In genomic region chr1:161072751-161073449, GRCh38 we compare ENCODE assay signal across 29 cellular contexts. TPM values are rescaled to one million over a fixed set of nuclear protein-coding genes. Genes with fewer than 3 reads are reported as not detected.
DNase-seq lines count a peak whose midpoint lies in the region; ATAC-seq and TF ChIP-seq lines count a peak whose summit lies in the region.
"Had no signal": no experiment of that assay in that cellular context is flagged by ENCODE, and none has a peak within 500 bp of the region (broad histone marks: within the 10 kb centered on the region; RNA-seq: fewer than 3 reads in every experiment).

No MANE protein-coding gene starts in this region.

- no peak for DNase-seq in activated CD4-positive, alpha-beta T cell treated with anti-CD3 and anti-CD28 coated beads, Interleukin-2, amount 10 ng/mL, durations not matched to agents 24 days and 14 days
- no peak for DNase-seq in activated CD4-positive, alpha-beta T cell treated with anti-CD3 and anti-CD28 coated beads for 1 hour
- no peak for DNase-seq in DND-41
- DNase-seq in epithelial cell of esophagus (ENCODE audit: low read depth), result no peak
- no peak for DNase-seq in GM23338 (ENCODE audit: low spot score)
- no peak for DNase-seq in globus pallidus (ENCODE audit: low spot score)
- DNase-seq in CD1c-positive myeloid dendritic cell (ENCODE audit: extremely low spot score), result no peak
- DNase-seq: activated B cell treated with CpG ODN at 0.5 μM for 24 hours; amniotic stem cell; BE2C; GM23248; left lung; NCI-H1417; NCI-H2081 treated with DMSO at 0.1 percent for 48 hours; NCI-H446; OCI-M1; Right ventricle myocardium superior; stimulated activated CD4-positive, alpha-beta T cell treated with anti-CD3 and anti-CD28 coated beads, Interleukin-2, amount 100 ng/mL, for 24 hours; stimulated activated naive CD4-positive, alpha-beta T cell; thyroid gland had no signal

- ATAC-seq in DND-41 (ENCODE audit: insufficient read depth, low read depth) (no peak), GM23338 (no peak)
- ATAC-seq: left lung had no signal

- H3K79me2 ChIP-seq in DND-41 (ENCODE audit: insufficient read depth, low read length) (peaks cover 18% of the 10 kb centered on the region), GM23338 (replicated peaks; ENCODE audit: insufficient read depth) (no peaks in the 10 kb centered on the region)

- H4K20me1 ChIP-seq in DND-41 (ENCODE audit: insufficient read depth, low read length) (peaks cover 3% of the 10 kb centered on the region), GM23338 (replicated peaks; ENCODE audit: insufficient read depth) (no peaks in the 10 kb centered on the region)

- no peak overlapping the region for H3K4me2 ChIP-seq in DND-41 (ENCODE audit: insufficient read depth, low read length)
- H3K4me2 ChIP-seq in GM23338, result no peak overlapping the region

- TF ChIP-seq CTCF in DND-41 (IDR thresholded peaks at IDR 0.05; ENCODE audit: borderline replicate concordance, extremely low read depth, low read length, poor library complexity, severe bottlenecking), result no peak
- no peak for TF ChIP-seq CTCF in epithelial cell of esophagus (IDR thresholded peaks at IDR 0.05; ENCODE audit: insufficient read depth, low read depth, low read length, missing control alignments)
- TF ChIP-seq CTCF in neutrophil (IDR thresholded peaks at IDR 0.05), result peak; percentile 9
- TF ChIP-seq CTCF in GM23338 (conservative IDR thresholded peaks at IDR 0.05; ENCODE audit: low read depth in 2 of 2), result no peak

- H2AFZ ChIP-seq in DND-41 (ENCODE audit: low read depth, low read length), result no peak overlapping the region
- H2AFZ ChIP-seq in GM23338, result no peak overlapping the region
- H2AFZ ChIP-seq: GM23248 had no signal

- intact Hi-C loops in activated CD4-positive, alpha-beta T cell treated with anti-CD3 and anti-CD28 coated beads, Interleukin-2, amount 10 ng/mL, durations not matched to agents 24 days and 14 days (cut with micrococcal nuclease), result loop anchor here (1.0 kb wide), 1 partner anchor 24 kb away; no protein-coding TSS in a partner anchor

- H3F3A ChIP-seq in GM23338 (replicated peaks; ENCODE audit: low read depth), result no peaks in the 10 kb centered on the region

- H3K4me1 ChIP-seq in DND-41 (ENCODE audit: insufficient read depth, low read length) (peaks cover 23% of the 10 kb centered on the region), neutrophil (ENCODE audit: control insufficient read depth in 1 of 2, insufficient read depth in 1 of 2, low read depth in 1 of 2, low read length in 1 of 2) (peaks cover 29 to 31% of the 10 kb centered on the region in 2 experiments), GM23338 (ENCODE audit: insufficient read depth) (0 out of 2 replicates have a peak, but pooled peaks cover 4% of the 10 kb centered on the region)
- H3K4me1 ChIP-seq: BE2C, thyroid gland had no signal

- H3K27me3 ChIP-seq in DND-41 (ENCODE audit: insufficient read depth, low read length, poor library complexity), result no peaks in the 10 kb centered on the region
- no peaks in the 10 kb centered on the region for H3K27me3 ChIP-seq in neutrophil
- H3K27me3 ChIP-seq in GM23338 (ENCODE audit: insufficient read depth), result no peaks in the 10 kb centered on the region
- H3K27me3 ChIP-seq: BE2C, cardiac muscle cell, left lung, thyroid gland had no signal

- H3K9me2 ChIP-seq in GM23338 (ENCODE audit: insufficient read depth), result no peaks in the 10 kb centered on the region

- peaks cover 10% of the 10 kb centered on the region for H3K36me3 Mint-ChIP-seq in activated CD4-positive, alpha-beta T cell treated with anti-CD3 and anti-CD28 coated beads, Interleukin-2, amount 10 ng/mL, durations not matched to agents 24 days and 14 days (ENCODE audit: low read depth)
- H3K36me3 Mint-ChIP-seq in GM23338 (ENCODE audit: low read depth), result no peaks in the 10 kb centered on the region

- H3K36me3 ChIP-seq in DND-41 (ENCODE audit: insufficient read depth, low read length) (no peaks in the 10 kb centered on the region; the same call in 1 of the 2 replicates), neutrophil (no peaks in the 10 kb centered on the region), GM23338 (ENCODE audit: insufficient read depth) (no peaks in the 10 kb centered on the region)
- H3K36me3 ChIP-seq: BE2C, cardiac muscle cell, left lung, thyroid gland had no signal

- no peak overlapping the region for H3K9ac ChIP-seq in DND-41 (ENCODE audit: low read depth, low read length)
- H3K9ac ChIP-seq: GM23248 had no signal

- no peaks in the 10 kb centered on the region for H3K9me3 ChIP-seq in DND-41 (ENCODE audit: insufficient read depth, low read length, severe bottlenecking)
- H3K9me3 ChIP-seq in neutrophil, result no peaks in the 10 kb centered on the region
- H3K9me3 ChIP-seq: BE2C, left lung, thyroid gland had no signal

- H3K27ac ChIP-seq in DND-41 (ENCODE audit: low read length) (0 out of 2 replicates have a peak overlapping the region, but pooled peaks have one; percentile 18), neutrophil (peak overlapping the region; percentile 99), GM23338 (ENCODE audit: low read depth) (no peak overlapping the region)
- H3K27ac ChIP-seq: cardiac muscle cell, GM23248, left lung, thyroid gland had no signal

- peaks cover 39% of the 10 kb centered on the region for H3K4me1 Mint-ChIP-seq in activated CD4-positive, alpha-beta T cell treated with anti-CD3 and anti-CD28 coated beads, Interleukin-2, amount 10 ng/mL, durations not matched to agents 24 days and 14 days
- H3K4me1 Mint-ChIP-seq in GM23338, result peaks cover 5% of the 10 kb centered on the region; the same call in 2 of the 3 replicates

- H3K27ac Mint-ChIP-seq in activated CD4-positive, alpha-beta T cell treated with anti-CD3 and anti-CD28 coated beads, Interleukin-2, amount 10 ng/mL, durations not matched to agents 24 days and 14 days, result peak overlapping the region; percentile 63
- H3K27ac Mint-ChIP-seq in GM23338, result no peak overlapping the region
- H3K27ac Mint-ChIP-seq: activated T-helper 2 cell treated with anti-CD3 and anti-CD28 coated beads, Interferon-gamma antibody, Interleukin-2, Interleukin-4, amounts not matched to agents 10 μg/mL and 5 μg/mL and 100 μg/mL, durations not matched to agents 14 hours and 24 hours and 36 hours; mesothelial cell of epicardium had no signal

- no peaks in the 10 kb centered on the region for H3K27me3 Mint-ChIP-seq in activated CD4-positive, alpha-beta T cell treated with anti-CD3 and anti-CD28 coated beads, Interleukin-2, amount 10 ng/mL, durations not matched to agents 24 days and 14 days
- H3K27me3 Mint-ChIP-seq in GM23338 (ENCODE audit: insufficient read depth, low read depth, poor library complexity), result peaks cover 11% of the 10 kb centered on the region
- H3K27me3 Mint-ChIP-seq: activated B cell treated with CpG ODN at 0.5 μM for 24 hours had no signal

- no peak overlapping the region for H3K4me3 Mint-ChIP-seq in activated CD4-positive, alpha-beta T cell treated with anti-CD3 and anti-CD28 coated beads, Interleukin-2, amount 10 ng/mL, durations not matched to agents 24 days and 14 days
- H3K4me3 Mint-ChIP-seq in GM23338, result no peak overlapping the region
- H3K4me3 Mint-ChIP-seq: activated B cell treated with CpG ODN at 0.5 μM for 24 hours, mesothelial cell of epicardium had no signal

- H3K9me3 Mint-ChIP-seq in activated CD4-positive, alpha-beta T cell treated with anti-CD3 and anti-CD28 coated beads, Interleukin-2, amount 10 ng/mL, durations not matched to agents 24 days and 14 days, result no peaks in the 10 kb centered on the region
- no peaks in the 10 kb centered on the region for H3K9me3 Mint-ChIP-seq in GM23338
- H3K9me3 Mint-ChIP-seq: activated B cell treated with CpG ODN at 0.5 μM for 24 hours; activated T-helper 2 cell treated with anti-CD3 and anti-CD28 coated beads, Interferon-gamma antibody, Interleukin-2, Interleukin-4, amounts not matched to agents 10 μg/mL and 5 μg/mL and 100 μg/mL, durations not matched to agents 14 hours and 24 hours and 36 hours; mesothelial cell of epicardium had no signal

- no peak overlapping the region for H3K4me3 ChIP-seq in DND-41 (ENCODE audit: low read depth in 1 of 2, low read length in 2 of 2)
- peak overlapping the region; percentile 43 for H3K4me3 ChIP-seq in epithelial cell of esophagus (ENCODE audit: low read length)
- H3K4me3 ChIP-seq in neutrophil (ENCODE audit: low read depth in 1 of 2, low read length in 1 of 2), result no peak overlapping the region
- H3K4me3 ChIP-seq in GM23338, result no peak overlapping the region
- H3K4me3 ChIP-seq: cardiac muscle cell, GM23248, left lung, skin epidermis, thyroid gland had no signal

TF ChIP-seq in GM23338, 12 proteins besides CTCF, POLR2A, EP300 and RAD21 (continues in another document):
- TF ChIP-seq NANOG (IDR thresholded peaks at IDR 0.05; ENCODE audit: borderline replicate concordance), result no peak
- TF ChIP-seq POLR2AphosphoS5 (IDR thresholded peaks at IDR 0.05; ENCODE audit: low read depth), result no peak
- no peak for TF ChIP-seq ZNF331 (CRISPR knock-in tag; IDR thresholded peaks at IDR 0.05; ENCODE audit: low read depth)
- TF ChIP-seq STAT1 (IDR thresholded peaks at IDR 0.05; ENCODE audit: unreplicated experiment), result no peak
- no peak for TF ChIP-seq CREB1 (CRISPR knock-in tag; IDR thresholded peaks at IDR 0.05; ENCODE audit: low read depth)
- TF ChIP-seq ZNF114 (CRISPR knock-in tag; IDR thresholded peaks at IDR 0.05), result no peak

RNA-seq across cellular contexts. Expression of gene ARHGAP30, which starts 3.2 kb away (rescaled TPM):
- 134 and 139 TPM in 2 replicates for total RNA-seq in activated CD4-positive, alpha-beta T cell treated with anti-CD3 and anti-CD28 coated beads, Interleukin-2, amount 10 ng/mL, durations not matched to agents 24 days and 14 days
- 0.19 TPM in 1 of 2 replicates, not detected in the other for total RNA-seq in GM23338 (2014; rRNA removed; shearing (Covaris generic))
- 0.45 and 1.0 TPM in 2 replicates for polyA plus RNA-seq in GM23338 (2016; fragmentation: Nextera tagmentation; extraction: Ambion mirVana)
- total RNA-seq: cardiac muscle cell, dermis microvascular lymphatic vessel endothelial cell, endothelial cell of umbilical vein, GM23248, pulmonary artery endothelial cell had no signal
- polyA plus RNA-seq: endothelial cell of umbilical vein, neural cell had no signal

RNA-seq across cellular contexts. Expression of gene NECTIN4, which starts 16.5 kb away (rescaled TPM):
- total RNA-seq in activated CD4-positive, alpha-beta T cell treated with anti-CD3 and anti-CD28 coated beads, Interleukin-2, amount 10 ng/mL, durations not matched to agents 24 days and 14 days, result 0.05 TPM in 1 of 2 replicates, not detected in the other
- not detected in 2 replicates for total RNA-seq in GM23338 (2014; rRNA removed; shearing (Covaris generic))
- polyA plus RNA-seq in GM23338 (2016; fragmentation: Nextera tagmentation; extraction: Ambion mirVana), result 0.16 and 0.42 TPM in 2 replicates
- total RNA-seq: activated B cell treated with CpG ODN at 0.5 μM for 24 hours; activated T-helper 2 cell treated with anti-CD3 and anti-CD28 coated beads, Interferon-gamma antibody, Interleukin-2, Interleukin-4, amounts not matched to agents 10 μg/mL and 5 μg/mL and 100 μg/mL, durations not matched to agents 14 hours and 24 hours and 36 hours; cardiac muscle cell; Right ventricle myocardium superior had no signal
- polyA plus RNA-seq: cardiac muscle cell, neural cell had no signal

RNA-seq across cellular contexts. Expression of gene KLHDC9, which starts 25.3 kb away (rescaled TPM):
- not detected in 2 replicates for total RNA-seq in activated CD4-positive, alpha-beta T cell treated with anti-CD3 and anti-CD28 coated beads, Interleukin-2, amount 10 ng/mL, durations not matched to agents 24 days and 14 days
- total RNA-seq in GM23338 (2014; rRNA removed; shearing (Covaris generic)), result 5.6 and 6.3 TPM in 2 replicates
- 6.6 and 7.2 TPM in 2 replicates for polyA plus RNA-seq in GM23338 (2016; fragmentation: Nextera tagmentation; extraction: Ambion mirVana)
- total RNA-seq: activated T-helper 2 cell treated with anti-CD3 and anti-CD28 coated beads, Interferon-gamma antibody, Interleukin-2, Interleukin-4, amounts not matched to agents 10 μg/mL and 5 μg/mL and 100 μg/mL, durations not matched to agents 14 hours and 24 hours and 36 hours had no signal

RNA-seq across cellular contexts. Expression of gene USF1, which starts 27.1 kb away (rescaled TPM):
- 46.5 and 48.6 TPM in 2 replicates for total RNA-seq in activated CD4-positive, alpha-beta T cell treated with anti-CD3 and anti-CD28 coated beads, Interleukin-2, amount 10 ng/mL, durations not matched to agents 24 days and 14 days
- total RNA-seq in GM23338 (2014; rRNA removed; shearing (Covaris generic)), result 71.7 and 74.8 TPM in 2 replicates
- polyA plus RNA-seq in GM23338 (2016; fragmentation: Nextera tagmentation; extraction: Ambion mirVana), result 23.6 and 23.8 TPM in 2 replicates

RNA-seq across cellular contexts. Expression of gene TSTD1, which starts 34.1 kb away (rescaled TPM):
- total RNA-seq in activated CD4-positive, alpha-beta T cell treated with anti-CD3 and anti-CD28 coated beads, Interleukin-2, amount 10 ng/mL, durations not matched to agents 24 days and 14 days, result 41.7 and 49.7 TPM in 2 replicates
- 94.9 and 102 TPM in 2 replicates for total RNA-seq in GM23338 (2014; rRNA removed; shearing (Covaris generic))
- polyA plus RNA-seq in GM23338 (2016; fragmentation: Nextera tagmentation; extraction: Ambion mirVana), result 244 and 257 TPM in 2 replicates
- total RNA-seq: GM23248 had no signal
- polyA plus RNA-seq: GM23248 had no signal

Comparison
In these comparisons a context has a peak if more than half of its experiments do, and no peak if none do; other contexts are left out.
1. RNA of gene ARHGAP30, which starts 3.2 kb away (total RNA-seq): 134 to 139 TPM in activated CD4-positive, alpha-beta T cell treated with anti-CD3 and anti-CD28 coated beads, Interleukin-2, amount 10 ng/mL, durations not matched to agents 24 days and 14 days; 0.19 TPM in GM23338; every median in the first group is over 100 times any median in the second.